13 cellular contexts compared by ENCODE assay signal in the genomic region with DNA sequence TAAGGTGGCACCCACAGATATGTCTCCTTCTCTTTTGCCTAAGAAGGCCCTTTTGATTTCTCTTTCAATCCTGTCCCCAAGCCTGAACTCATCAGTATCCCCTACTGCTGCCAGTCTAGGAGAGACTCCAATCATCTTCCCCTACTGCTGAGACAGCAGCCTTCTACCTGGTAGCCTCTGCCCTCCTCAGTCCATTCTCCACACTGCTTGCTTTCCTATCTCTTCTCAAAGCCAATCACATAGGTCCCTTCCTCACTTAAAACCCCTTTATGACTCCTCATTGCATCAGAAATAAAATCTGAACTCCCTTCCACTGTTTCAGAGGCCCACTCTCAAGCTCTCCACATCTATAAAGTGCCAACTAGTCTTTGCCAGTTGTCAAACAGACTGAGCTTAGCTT.
DNase-seq lines count a peak whose midpoint lies in the region; ATAC-seq and TF ChIP-seq lines count a peak whose summit lies in the region.
"Had no signal": no experiment of that assay in that cellular context is flagged by ENCODE, and none has a peak within 500 bp of the region (broad histone marks: within the 10 kb centered on the region; RNA-seq: fewer than 3 reads in every experiment).

No MANE protein-coding gene starts in this region.

- no peaks in the 10 kb centered on the region for H3K36me3 ChIP-seq in CD4-positive, CD25-positive, alpha-beta regulatory T cell (ENCODE audit: control insufficient read depth, insufficient read depth, low read length)
- no peaks in the 10 kb centered on the region for H3K36me3 ChIP-seq in mesendoderm (ENCODE audit: control insufficient read depth, insufficient read depth, low read length)
- H3K36me3 ChIP-seq: BE2C had no signal

- H3K4me1 Mint-ChIP-seq in activated CD8-positive, alpha-beta T cell treated with anti-CD3 and anti-CD28 coated beads for 36 hours (ENCODE audit: low read depth), result peaks cover 5% of the 10 kb centered on the region
- no peaks in the 10 kb centered on the region for H3K4me1 Mint-ChIP-seq in activated CD8-positive, alpha-beta T cell treated with anti-CD3 and anti-CD28 coated beads, Interleukin-2, amount 10 ng/mL, durations not matched to agents 7 days and 5 days (ENCODE audit: low read depth)
- peaks cover 0 to 3% (median 0%) of the 10 kb centered on the region in 4 donors for H3K4me1 Mint-ChIP-seq in CD4-positive, CD25-positive, alpha-beta regulatory T cell
- no peaks in the 10 kb centered on the region for H3K4me1 Mint-ChIP-seq in stimulated activated memory B cell treated with anti-CD40 and anti-IgM and Interleukin-4, amounts not matched to agents 10 μg/mL and 1 μg/mL and 100 μg/mL, for 72 hours

- CTCF ChIA-PET in activated CD8-positive, alpha-beta T cell treated with anti-CD3 and anti-CD28 coated beads for 36 hours (lab: Charles Lee), result no interaction called here
- CTCF ChIA-PET in activated CD8-positive, alpha-beta T cell treated with anti-CD3 and anti-CD28 coated beads, Interleukin-2, amount 10 ng/mL, durations not matched to agents 7 days and 5 days (lab: Charles Lee), result no interaction called here

- no peaks in the 10 kb centered on the region for H3K9me3 ChIP-seq in CD4-positive, CD25-positive, alpha-beta regulatory T cell (ENCODE audit: control insufficient read depth in 2 of 2, low read length in 2 of 2)
- H3K9me3 ChIP-seq: BE2C, Caco-2 had no signal

- peaks cover 6% of the 10 kb centered on the region for H3K9me3 Mint-ChIP-seq in activated CD8-positive, alpha-beta T cell treated with anti-CD3 and anti-CD28 coated beads for 36 hours
- H3K9me3 Mint-ChIP-seq in activated CD8-positive, alpha-beta T cell treated with anti-CD3 and anti-CD28 coated beads, Interleukin-2, amount 10 ng/mL, durations not matched to agents 7 days and 5 days (ENCODE audit: insufficient read depth), result no peaks in the 10 kb centered on the region
- peaks cover 0 to 2% (median 0%) of the 10 kb centered on the region in 7 donors for H3K9me3 Mint-ChIP-seq in CD4-positive, CD25-positive, alpha-beta regulatory T cell
- peaks cover 3% of the 10 kb centered on the region for H3K9me3 Mint-ChIP-seq in stimulated activated memory B cell treated with anti-CD40 and anti-IgM and Interleukin-4, amounts not matched to agents 10 μg/mL and 1 μg/mL and 100 μg/mL, for 72 hours
- H3K9me3 Mint-ChIP-seq: CD4-positive, alpha-beta T cell; GM23338 had no signal

- H4K5ac ChIP-seq in mesendoderm (ENCODE audit: low read length), result no peak overlapping the region

- no peak overlapping the region for H3K23ac ChIP-seq in mesendoderm (ENCODE audit: low read length)

- H3K4ac ChIP-seq in mesendoderm (ENCODE audit: low read depth, low read length), result no peak overlapping the region

- TF ChIP-seq CTCF in activated CD8-positive, alpha-beta T cell treated with anti-CD3 and anti-CD28 coated beads for 36 hours (IDR thresholded peaks at IDR 0.05), result no peak

- no peak overlapping the region for H3K27ac Mint-ChIP-seq in activated CD8-positive, alpha-beta T cell treated with anti-CD3 and anti-CD28 coated beads for 36 hours
- no peak overlapping the region for H3K27ac Mint-ChIP-seq in activated CD8-positive, alpha-beta T cell treated with anti-CD3 and anti-CD28 coated beads, Interleukin-2, amount 10 ng/mL, durations not matched to agents 7 days and 5 days
- peak overlapping the region in 2 of 3 donors; percentile 2 to 5 for H3K27ac Mint-ChIP-seq in CD4-positive, CD25-positive, alpha-beta regulatory T cell
- H3K27ac Mint-ChIP-seq in stimulated activated memory B cell treated with anti-CD40 and anti-IgM and Interleukin-4, amounts not matched to agents 10 μg/mL and 1 μg/mL and 100 μg/mL, for 72 hours, result no peak overlapping the region
- H3K27ac Mint-ChIP-seq: CD4-positive, alpha-beta T cell; GM23338 had no signal

- POLR2A ChIA-PET in activated CD8-positive, alpha-beta T cell treated with anti-CD3 and anti-CD28 coated beads for 36 hours (lab: Charles Lee), result interaction anchor here (1.0 kb wide), 1 partner anchor 37 kb away, joined by 3 read pairs; no protein-coding TSS in a partner anchor
- POLR2A ChIA-PET in activated CD8-positive, alpha-beta T cell treated with anti-CD3 and anti-CD28 coated beads, Interleukin-2, amount 10 ng/mL, durations not matched to agents 7 days and 5 days (lab: Charles Lee), result no interaction called here

- no peak overlapping the region for H2AK5ac ChIP-seq in mesendoderm (ENCODE audit: low read length)

- no peaks in the 10 kb centered on the region for H3K27me3 Mint-ChIP-seq in activated CD8-positive, alpha-beta T cell treated with anti-CD3 and anti-CD28 coated beads for 36 hours
- no peaks in the 10 kb centered on the region for H3K27me3 Mint-ChIP-seq in activated CD8-positive, alpha-beta T cell treated with anti-CD3 and anti-CD28 coated beads, Interleukin-2, amount 10 ng/mL, durations not matched to agents 7 days and 5 days (ENCODE audit: low read depth)
- no peaks in the 10 kb centered on the region for H3K27me3 Mint-ChIP-seq in CD4-positive, CD25-positive, alpha-beta regulatory T cell
- H3K27me3 Mint-ChIP-seq in stimulated activated memory B cell treated with anti-CD40 and anti-IgM and Interleukin-4, amounts not matched to agents 10 μg/mL and 1 μg/mL and 100 μg/mL, for 72 hours, result peaks cover 8% of the 10 kb centered on the region
- H3K27me3 Mint-ChIP-seq: CD4-positive, alpha-beta T cell had no signal

- H3K4me1 ChIP-seq in CD4-positive, CD25-positive, alpha-beta regulatory T cell (ENCODE audit: control insufficient read depth, insufficient read depth, low read length, poor library complexity, severe bottlenecking), result no peaks in the 10 kb centered on the region
- H3K4me1 ChIP-seq in mesendoderm (ENCODE audit: control insufficient read depth, low read depth, low read length), result no peaks in the 10 kb centered on the region
- H3K4me1 ChIP-seq: BE2C, Caco-2 had no signal

- H3K4me2 ChIP-seq in mesendoderm (ENCODE audit: low read length), result no peak overlapping the region
- H3K4me2 ChIP-seq: GM23338 had no signal

- intact Hi-C loops in activated CD8-positive, alpha-beta T cell treated with anti-CD3 and anti-CD28 coated beads for 36 hours (cut with micrococcal nuclease), result no loop called here

- no peak overlapping the region for H3K56ac ChIP-seq in mesendoderm (ENCODE audit: low read length)

- no peak overlapping the region for H3K27ac ChIP-seq in CD4-positive, CD25-positive, alpha-beta regulatory T cell (ENCODE audit: insufficient read depth, low read length, poor library complexity, severe bottlenecking)
- no peak overlapping the region for H3K27ac ChIP-seq in mesendoderm (ENCODE audit: low read depth, low read length)

- peak; percentile 55 for ATAC-seq in activated CD8-positive, alpha-beta T cell treated with anti-CD3 and anti-CD28 coated beads for 36 hours
- ATAC-seq in activated CD8-positive, alpha-beta T cell treated with anti-CD3 and anti-CD28 coated beads, Interleukin-2, amount 10 ng/mL, durations not matched to agents 7 days and 5 days, result no peak
- ATAC-seq in CD4-positive, CD25-positive, alpha-beta regulatory T cell (ENCODE audit: low read depth in 2 of 2), result no peak
- no peak for ATAC-seq in stimulated activated memory B cell treated with anti-CD40 and anti-IgM and Interleukin-4, amounts not matched to agents 10 μg/mL and 1 μg/mL and 100 μg/mL, for 72 hours
- ATAC-seq: GM23338 had no signal

- no peak overlapping the region for H3K18ac ChIP-seq in mesendoderm (ENCODE audit: low read length)

- H2BK120ac ChIP-seq in mesendoderm (ENCODE audit: low read depth, low read length), result no peak overlapping the region

- no peaks in the 10 kb centered on the region for H3K79me2 ChIP-seq in mesendoderm (ENCODE audit: control insufficient read depth, insufficient read depth, low read length)

- no peak overlapping the region for H4K8ac ChIP-seq in mesendoderm (ENCODE audit: low read depth, low read length)

- no peak for DNase-seq in activated CD8-positive, alpha-beta T cell treated with anti-CD3 and anti-CD28 coated beads for 36 hours
- no peak for DNase-seq in activated CD8-positive, alpha-beta T cell treated with anti-CD3 and anti-CD28 coated beads, Interleukin-2, amount 10 ng/mL, durations not matched to agents 7 days and 5 days
- no peak for DNase-seq in CD4-positive, CD25-positive, alpha-beta regulatory T cell
- DNase-seq in OCI-M1 (lab: John Stamatoyannopoulos, UW), result peak; percentile 2
- peak; percentile 23 for DNase-seq in mesendoderm
- DNase-seq: ACHN; BE2C; C1 segment of cervical spinal cord; Caco-2; CD4-positive, alpha-beta T cell; HCEC 1CT had no signal

- no peaks in the 10 kb centered on the region for H3K79me1 ChIP-seq in mesendoderm (ENCODE audit: low read length)

- no peaks in the 10 kb centered on the region for H3K27me3 ChIP-seq in CD4-positive, CD25-positive, alpha-beta regulatory T cell (ENCODE audit: control insufficient read depth, insufficient read depth, low read length)
- no peaks in the 10 kb centered on the region for H3K27me3 ChIP-seq in mesendoderm (ENCODE audit: insufficient read depth, low read length, poor library complexity)
- H3K27me3 ChIP-seq: BE2C had no signal

- no peak overlapping the region for H2BK15ac ChIP-seq in mesendoderm (replicated peaks; ENCODE audit: low read depth)

- H3K36me3 Mint-ChIP-seq in activated CD8-positive, alpha-beta T cell treated with anti-CD3 and anti-CD28 coated beads for 36 hours (ENCODE audit: low read depth), result no peaks in the 10 kb centered on the region
- peaks cover 2% of the 10 kb centered on the region for H3K36me3 Mint-ChIP-seq in activated CD8-positive, alpha-beta T cell treated with anti-CD3 and anti-CD28 coated beads, Interleukin-2, amount 10 ng/mL, durations not matched to agents 7 days and 5 days (ENCODE audit: low read depth)
- no peaks in the 10 kb centered on the region for H3K36me3 Mint-ChIP-seq in CD4-positive, CD25-positive, alpha-beta regulatory T cell
- H3K36me3 Mint-ChIP-seq in stimulated activated memory B cell treated with anti-CD40 and anti-IgM and Interleukin-4, amounts not matched to agents 10 μg/mL and 1 μg/mL and 100 μg/mL, for 72 hours, result no peaks in the 10 kb centered on the region

- no peak overlapping the region for H3K9ac ChIP-seq in mesendoderm (ENCODE audit: low read length)

- H2BK5ac ChIP-seq in mesendoderm (ENCODE audit: low read length), result no peak overlapping the region

- H3K4me3 ChIP-seq in CD4-positive, CD25-positive, alpha-beta regulatory T cell (ENCODE audit: low read depth, low read length), result no peak overlapping the region
- H3K4me3 ChIP-seq in mesendoderm (ENCODE audit: low read length), result no peak overlapping the region
- H3K4me3 ChIP-seq: GM23338 had no signal

- no peak overlapping the region for H3K4me3 Mint-ChIP-seq in activated CD8-positive, alpha-beta T cell treated with anti-CD3 and anti-CD28 coated beads for 36 hours
- no peak overlapping the region for H3K4me3 Mint-ChIP-seq in activated CD8-positive, alpha-beta T cell treated with anti-CD3 and anti-CD28 coated beads, Interleukin-2, amount 10 ng/mL, durations not matched to agents 7 days and 5 days
- no peak overlapping the region for H3K4me3 Mint-ChIP-seq in CD4-positive, CD25-positive, alpha-beta regulatory T cell
- no peak overlapping the region for H3K4me3 Mint-ChIP-seq in stimulated activated memory B cell treated with anti-CD40 and anti-IgM and Interleukin-4, amounts not matched to agents 10 μg/mL and 1 μg/mL and 100 μg/mL, for 72 hours
- H3K4me3 Mint-ChIP-seq: CD4-positive, alpha-beta T cell; GM23338 had no signal

Comparison
In these comparisons a context has a peak if more than half of its experiments do, and no peak if none do; other contexts are left out.
1. DNase-seq: peak in OCI-M1 (single experiment) and mesendoderm (single experiment); none in activated CD8-positive, alpha-beta T cell treated with anti-CD3 and anti-CD28 coated beads for 36 hours (single experiment), activated CD8-positive, alpha-beta T cell treated with anti-CD3 and anti-CD28 coated beads, Interleukin-2, amount 10 ng/mL, durations not matched to agents 7 days and 5 days (single experiment) and CD4-positive, CD25-positive, alpha-beta regulatory T cell (0 of 3).
2. H3K27ac Mint-ChIP-seq: peak in CD4-positive, CD25-positive, alpha-beta regulatory T cell (2 of 3); none in activated CD8-positive, alpha-beta T cell treated with anti-CD3 and anti-CD28 coated beads for 36 hours (single experiment), activated CD8-positive, alpha-beta T cell treated with anti-CD3 and anti-CD28 coated beads, Interleukin-2, amount 10 ng/mL, durations not matched to agents 7 days and 5 days (single experiment) and stimulated activated memory B cell treated with anti-CD40 and anti-IgM and Interleukin-4, amounts not matched to agents 10 μg/mL and 1 μg/mL and 100 μg/mL, for 72 hours (single experiment).